Comparison of ENCODE assay signal across 8 cellular contexts in genomic region chr16:88430524-88431446, GRCh38. TPM values are rescaled to one million over a fixed set of nuclear protein-coding genes. Genes with fewer than 3 reads are reported as not detected.
DNase-seq lines count a peak whose midpoint lies in the region; ATAC-seq and TF ChIP-seq lines count a peak whose summit lies in the region.

No MANE protein-coding gene starts in this region.

- in situ Hi-C loops in gastrocnemius medialis (cut with MboI; ENCODE audit: low sequenced_read_pairs in 4 of 4) = loop anchor here in 1 of 4 donors (25.0 kb wide), 1 partner anchor 132 kb away; the partner anchor contains the start of gene ZC3H18

- H3K4me3 Mint-ChIP-seq in CD4-positive, CD25-positive, alpha-beta regulatory T cell = peak overlapping the region in 3 of 4 donors; percentile 29 to 70 (median 64)

- H3K4me1 Mint-ChIP-seq in CD4-positive, CD25-positive, alpha-beta regulatory T cell = peaks cover 0 to 5% (median 0%) of the 10 kb centered on the region in 4 donors

- H3K27me3 ChIP-seq in CD4-positive, CD25-positive, alpha-beta regulatory T cell (ENCODE audit: control insufficient read depth, insufficient read depth, low read length) = no peaks in the 10 kb centered on the region
- H3K27me3 ChIP-seq in esophagus squamous epithelium (peaks cover 0 to 78% (median 16%) of the 10 kb centered on the region in 4 donors), gastrocnemius medialis (peaks cover 27 to 45% (median 42%) of the 10 kb centered on the region in 3 donors)

- TF ChIP-seq POLR2A in esophagus squamous epithelium (IDR thresholded peaks at IDR 0.05) (no peak), gastrocnemius medialis (IDR thresholded peaks at IDR 0.05) (no peak)

- H3K4me3 ChIP-seq in CD4-positive, CD25-positive, alpha-beta regulatory T cell (ENCODE audit: low read depth, low read length) = no peak overlapping the region
- H3K4me3 ChIP-seq in esophagus squamous epithelium = peak overlapping the region; percentile 28 to 61 (median 44)
- peak overlapping the region; percentile 35 to 51 (median 46) for H3K4me3 ChIP-seq in gastrocnemius medialis

- peak; percentile 53 to 62 for ATAC-seq in CD4-positive, CD25-positive, alpha-beta regulatory T cell (ENCODE audit: low read depth in 2 of 2)
- ATAC-seq in HG02798 (IDR thresholded peaks at IDR 0.05; ENCODE audit: poor library complexity, unreplicated experiment) (peak; percentile 37), gastrocnemius medialis (peak in 1 of 2 donors; percentile 10), GM21576 (IDR thresholded peaks at IDR 0.05; ENCODE audit: unreplicated experiment) (no peak), HG03196 (IDR thresholded peaks at IDR 0.05; ENCODE audit: unreplicated experiment) (no peak)

- H3K4me1 ChIP-seq in CD4-positive, CD25-positive, alpha-beta regulatory T cell (ENCODE audit: control insufficient read depth, insufficient read depth, low read length, poor library complexity, severe bottlenecking) = peaks cover 17% of the 10 kb centered on the region
- peaks cover 7 to 30% (median 8%) of the 10 kb centered on the region in 3 donors for H3K4me1 ChIP-seq in esophagus squamous epithelium
- H3K4me1 ChIP-seq in gastrocnemius medialis = peaks cover 0 to 8% of the 10 kb centered on the region in 2 donors

- no peak for TF ChIP-seq CTCF in esophagus squamous epithelium (IDR thresholded peaks at IDR 0.05)
- no peak for TF ChIP-seq CTCF in gastrocnemius medialis (IDR thresholded peaks at IDR 0.05 in 4 of 5, conservative IDR thresholded peaks at IDR 0.05 in 1 of 5)

- intact Hi-C loops in esophagus squamous epithelium (cut with DNase I) (no loop called here), gastrocnemius medialis (cut with DNase I; ENCODE audit: low total_unique reads) (loop anchor here (10.0 kb wide), 1 partner anchor 446 kb away; no protein-coding TSS in a partner anchor)

- H3K9me3 Mint-ChIP-seq in CD4-positive, CD25-positive, alpha-beta regulatory T cell = no peaks in the 10 kb centered on the region

- H3K36me3 Mint-ChIP-seq in CD4-positive, CD25-positive, alpha-beta regulatory T cell = no peaks in the 10 kb centered on the region

- peak overlapping the region in 1 of 3 donors; percentile 32 for H3K27ac Mint-ChIP-seq in CD4-positive, CD25-positive, alpha-beta regulatory T cell

- no peak overlapping the region for H3K27ac ChIP-seq in CD4-positive, CD25-positive, alpha-beta regulatory T cell (ENCODE audit: insufficient read depth, low read length, poor library complexity, severe bottlenecking)
- H3K27ac ChIP-seq in esophagus squamous epithelium (peak overlapping the region in 3 of 4 donors; percentile 30 to 71 (median 53)), gastrocnemius medialis (no peak overlapping the region)

- no peaks in the 10 kb centered on the region for H3K36me3 ChIP-seq in CD4-positive, CD25-positive, alpha-beta regulatory T cell (ENCODE audit: control insufficient read depth, insufficient read depth, low read length)
- H3K36me3 ChIP-seq in esophagus squamous epithelium (no peaks in the 10 kb centered on the region), gastrocnemius medialis (no peaks in the 10 kb centered on the region)

- WGBS in esophagus squamous epithelium, 2 donors = 3% methylated on average over 6 of the region's 80 CpGs; no CpG with 5 or more reads in 1 of the 2 donors

- DNase-seq in CD4-positive, CD25-positive, alpha-beta regulatory T cell = peak in 2 of 3 donors; percentile 42 to 47
- peak in 2 of 3 experiments; percentile 31 to 43 for DNase-seq in activated CD8-positive, alpha-beta memory T cell treated with anti-CD3 and anti-CD28 coated beads for 48 hours (ENCODE audit: low read depth in 2 of 3, low spot score in 2 of 3)
- no peak for DNase-seq in esophagus squamous epithelium (lab: John Stamatoyannopoulos, UW)
- DNase-seq in gastrocnemius medialis = no peak
- DNase-seq in NCI-H2107 treated with DMSO at 0.1 percent for 48 hours (lab: John Stamatoyannopoulos, UW; ENCODE audit: unreplicated experiment) = no peak

- no peaks in the 10 kb centered on the region for H3K9me3 ChIP-seq in CD4-positive, CD25-positive, alpha-beta regulatory T cell (ENCODE audit: control insufficient read depth in 2 of 2, low read length in 2 of 2)
- no peaks in the 10 kb centered on the region for H3K9me3 ChIP-seq in esophagus squamous epithelium
- H3K9me3 ChIP-seq in gastrocnemius medialis = no peaks in the 10 kb centered on the region

- H3K27me3 Mint-ChIP-seq in CD4-positive, CD25-positive, alpha-beta regulatory T cell = no peaks in the 10 kb centered on the region

RNA-seq across cellular contexts. Expression of gene ZFPM1, which starts 22.3 kb away (rescaled TPM):
- 30.2 TPM for total RNA-seq in CD4-positive, CD25-positive, alpha-beta regulatory T cell
- under 1 TPM; 0.07 to 0.41 (median 0.13) TPM for polyA plus RNA-seq in CD4-positive, CD25-positive, alpha-beta regulatory T cell
- 1 to 10 TPM in 3 of 4 donors, under 1 TPM in 1; 0.67 to 1.7 (median 1.2) TPM for total RNA-seq in esophagus squamous epithelium
- under 1 TPM; 0.31 to 0.71 (median 0.56) TPM for total RNA-seq in gastrocnemius medialis

RNA-seq across cellular contexts. Expression of gene ZNF469, which starts 48.0 kb away (rescaled TPM):
- total RNA-seq in CD4-positive, CD25-positive, alpha-beta regulatory T cell = 0.32 TPM
- polyA plus RNA-seq in CD4-positive, CD25-positive, alpha-beta regulatory T cell = under 1 TPM in 2 of 4 donors, not detected in 2; 0.01 to 0.02 TPM
- total RNA-seq in esophagus squamous epithelium (under 1 TPM; 0.26 to 0.57 (median 0.35) TPM), gastrocnemius medialis (under 1 TPM; 0.03 to 0.16 (median 0.07) TPM)

Comparison
In these comparisons a context has a peak if more than half of its experiments do, and no peak if none do; other contexts are left out.
1. ATAC-seq: peak in CD4-positive, CD25-positive, alpha-beta regulatory T cell (2 of 2) and HG02798 (single experiment); none in GM21576 (single experiment) and HG03196 (single experiment).
2. DNase-seq: peak in CD4-positive, CD25-positive, alpha-beta regulatory T cell (2 of 3) and activated CD8-positive, alpha-beta memory T cell treated with anti-CD3 and anti-CD28 coated beads for 48 hours (2 of 3); none in esophagus squamous epithelium (single experiment), gastrocnemius medialis (0 of 2) and NCI-H2107 treated with DMSO at 0.1 percent for 48 hours (single experiment).
3. H3K27ac ChIP-seq: peak in esophagus squamous epithelium (3 of 4); none in CD4-positive, CD25-positive, alpha-beta regulatory T cell (single experiment) and gastrocnemius medialis (0 of 4).
4. RNA of gene ZFPM1, which starts 22.3 kb away (total RNA-seq): 30.2 TPM in CD4-positive, CD25-positive, alpha-beta regulatory T cell (single experiment); 0.67 to 1.7 TPM in esophagus squamous epithelium and 0.31 to 0.71 TPM in gastrocnemius medialis; every median in the first group is over 10 times any median in the second.